1 cellular context compared by ENCODE assay signal in genomic region chr10:46018453-46019169, GRCh38.
TF ChIP-seq lines count a peak whose summit lies in the region.

No MANE protein-coding gene starts in this region.

TF ChIP-seq in HepG2, 621 proteins besides CTCF, POLR2A, EP300 and RAD21:
- TF ChIP-seq SPEN (CRISPR knock-in tag; IDR thresholded peaks at IDR 0.05; ENCODE audit: low read depth), result no peak
- 0 out of 2 replicates have a peak, but pooled peaks have one; percentile 20 for TF ChIP-seq ZNF556 (CRISPR knock-in tag; IDR thresholded peaks at IDR 0.05; ENCODE audit: borderline replicate concordance)
